ENCODE assay signal across 1 cellular context in the genomic region with DNA sequence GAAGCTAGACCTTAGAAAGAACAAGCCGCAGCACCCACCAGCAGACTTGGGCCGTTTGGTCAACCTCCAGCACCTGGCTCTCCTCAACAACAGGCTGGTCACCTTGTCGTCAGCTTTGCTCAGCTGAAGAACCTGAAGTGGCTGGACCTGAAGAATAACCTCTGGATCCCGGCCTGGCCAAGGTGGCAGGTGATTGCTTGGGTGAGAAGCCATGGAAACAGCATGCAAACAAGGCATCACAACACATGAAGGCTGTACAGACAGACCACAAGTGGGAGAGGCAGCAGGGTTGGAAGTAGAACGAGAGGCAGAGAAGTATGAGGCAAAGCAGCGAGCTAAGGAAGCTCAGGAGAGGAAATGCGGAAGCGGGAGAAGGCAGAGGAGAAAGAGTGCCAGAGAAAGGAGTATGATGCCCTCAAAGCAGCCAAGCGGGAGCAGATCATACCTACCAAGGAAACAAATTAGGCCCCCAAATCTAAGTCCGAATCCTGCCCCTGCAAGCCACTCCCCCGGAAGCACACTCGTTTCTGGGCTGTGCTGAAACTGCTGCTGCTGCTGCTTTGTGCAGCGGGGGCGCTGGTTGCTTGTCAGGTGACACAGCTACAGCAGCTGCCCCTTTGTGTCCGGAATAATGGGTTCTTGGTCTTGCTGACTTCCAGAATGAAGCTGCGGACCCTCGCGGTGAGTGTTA.
A peak's percentile ranks its signal among the peaks of the same experiment; 100 is the strongest.
TF ChIP-seq lines count a peak whose summit lies in the region.

No MANE protein-coding gene starts in this region.

TF ChIP-seq in H1, 55 proteins besides CTCF, POLR2A, EP300 and RAD21 (continued from another document):
- TF ChIP-seq, protein P1, sequence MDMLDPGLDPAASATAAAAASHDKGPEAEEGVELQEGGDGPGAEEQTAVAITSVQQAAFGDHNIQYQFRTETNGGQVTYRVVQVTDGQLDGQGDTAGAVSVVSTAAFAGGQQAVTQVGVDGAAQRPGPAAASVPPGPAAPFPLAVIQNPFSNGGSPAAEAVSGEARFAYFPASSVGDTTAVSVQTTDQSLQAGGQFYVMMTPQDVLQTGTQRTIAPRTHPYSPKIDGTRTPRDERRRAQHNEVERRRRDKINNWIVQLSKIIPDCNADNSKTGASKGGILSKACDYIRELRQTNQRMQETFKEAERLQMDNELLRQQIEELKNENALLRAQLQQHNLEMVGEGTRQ (IDR thresholded peaks at IDR 0.05; ENCODE audit: low read length): peak; percentile 15; the same call in 1 of the 2 replicates
- no peak for TF ChIP-seq CHD2 (IDR thresholded peaks at IDR 0.05; ENCODE audit: low read length)
